In genomic region chr4:8308856-8309771, GRCh38 we compare ENCODE assay signal across 16 cellular contexts. TPM values are rescaled to one million over a fixed set of nuclear protein-coding genes. Genes with fewer than 3 reads are reported as not detected.
DNase-seq lines count a peak whose midpoint lies in the region; ATAC-seq and TF ChIP-seq lines count a peak whose summit lies in the region.
"Had no signal": no experiment of that assay in that cellular context is flagged by ENCODE, and none has a peak within 500 bp of the region (broad histone marks: within the 10 kb centered on the region; RNA-seq: fewer than 3 reads in every experiment).

No MANE protein-coding gene starts in this region.

- H3K27me3 ChIP-seq in lower lobe of right lung (ENCODE audit: low read depth) = no peaks in the 10 kb centered on the region
- no peaks in the 10 kb centered on the region for H3K27me3 ChIP-seq in upper lobe of left lung

- 67 to 76% methylated on average over 9 to 24 of the region's 24 CpGs for WGBS in upper lobe of left lung, 2 donors

- ATAC-seq in lower lobe of right lung = peak; percentile 37 to 45
- peak; percentile 24 to 69 for ATAC-seq in upper lobe of left lung (ENCODE audit: low FRiP score in 2 of 2)
- no peak for ATAC-seq in stimulated activated naive CD8-positive, alpha-beta T cell treated with anti-CD3 and anti-CD28 coated beads, Interleukin-15, Interleukin-2, amounts not matched to agents 100 U/mL and 50 U/mL, for 24 hours
- ATAC-seq: activated CD4-positive, alpha-beta T cell treated with anti-CD3 and anti-CD28 coated beads for 36 hours; PC-3 had no signal

- H3K36me3 ChIP-seq in lower lobe of right lung (no peaks in the 10 kb centered on the region), upper lobe of left lung (no peaks in the 10 kb centered on the region)

- H3K27ac ChIP-seq in lower lobe of right lung (no peak overlapping the region), upper lobe of left lung (peak overlapping the region in 1 of 4 donors; percentile 39)
- H3K27ac ChIP-seq: 22Rv1 had no signal

- DNase-seq in DMS 273 (lab: John Stamatoyannopoulos, UW; ENCODE audit: unreplicated experiment) (peak; percentile 53), DMS 273 treated with DMSO at 0.1 percent for 48 hours (lab: John Stamatoyannopoulos, UW) (no peak), fibroblast of the aortic adventitia (ENCODE audit: low read depth) (peak; percentile 45), lower lobe of right lung (peak; percentile 47), upper lobe of left lung (peak; percentile 25 to 88), NCI-H146 (lab: John Stamatoyannopoulos, UW) (no peak), Ammon's horn (ENCODE audit: low spot score) (no peak)
- no peak for DNase-seq in stimulated activated naive CD8-positive, alpha-beta T cell treated with anti-CD3 and anti-CD28 coated beads, Interleukin-15, Interleukin-2, amounts not matched to agents 100 U/mL and 50 U/mL, for 24 hours
- DNase-seq: activated CD4-positive, alpha-beta T cell treated with anti-CD3 and anti-CD28 coated beads for 36 hours; MV-4-11; NCI-H345; PC-3; retina had no signal

- TF ChIP-seq EP300 in upper lobe of left lung (IDR thresholded peaks at IDR 0.05) = no peak

- no peak for TF ChIP-seq POLR2A in upper lobe of left lung (IDR thresholded peaks at IDR 0.05)

- H3K4me1 ChIP-seq in lower lobe of right lung (peaks cover 8% of the 10 kb centered on the region), upper lobe of left lung (peaks cover 0 to 6% (median 2%) of the 10 kb centered on the region in 4 donors)
- H3K4me1 ChIP-seq: Caco-2 had no signal

- no peak overlapping the region for H3K4me3 ChIP-seq in fibroblast of the aortic adventitia (ENCODE audit: low read depth, low read length)
- no peak overlapping the region for H3K4me3 ChIP-seq in lower lobe of right lung
- H3K4me3 ChIP-seq in upper lobe of left lung = no peak overlapping the region

- H3K9me3 ChIP-seq in lower lobe of right lung = peaks cover 5% of the 10 kb centered on the region
- no peaks in the 10 kb centered on the region for H3K9me3 ChIP-seq in upper lobe of left lung
- H3K9me3 ChIP-seq: Caco-2 had no signal

- TF ChIP-seq CTCF in fibroblast of the aortic adventitia (IDR thresholded peaks at IDR 0.05; ENCODE audit: insufficient read depth, low read length) (peak; percentile 26), lower lobe of right lung (IDR thresholded peaks at IDR 0.05) (no peak), upper lobe of left lung (IDR thresholded peaks at IDR 0.05) (peak in 1 of 6 experiments; percentile 11)

- intact Hi-C loops in lower lobe of right lung (cut with DNase I) = no loop called here

RNA-seq across cellular contexts. Expression of gene HTRA3, which starts 39.6 kb away (rescaled TPM):
- total RNA-seq in fibroblast of the aortic adventitia (ENCODE audit: low replicate concordance) = 7.6 and 9.6 TPM in 2 replicates
- total RNA-seq in lower lobe of right lung = 15.5 TPM
- 10 to 100 TPM in 5 of 6 donors, 1 to 10 TPM in 1; 5.2 to 51.1 (median 19.7) TPM for total RNA-seq in upper lobe of left lung
- total RNA-seq: activated CD4-positive, alpha-beta T cell treated with anti-CD3 and anti-CD28 coated beads for 36 hours; T-helper 1 cell treated with Interleukin-12 subunit alpha and Interleukin-12 subunit beta and Interleukin-4 antibody, amounts not matched to agents 30 ng/mL and 1 ng/mL, for 36 hours had no signal

Comparison
In these comparisons a context has a peak if more than half of its experiments do, and no peak if none do; other contexts are left out.
1. DNase-seq: peak in DMS 273 (single experiment), fibroblast of the aortic adventitia (single experiment), lower lobe of right lung (single experiment) and upper lobe of left lung (2 of 2); none in DMS 273 treated with DMSO at 0.1 percent for 48 hours (single experiment), NCI-H146 (single experiment), Ammon's horn (single experiment) and stimulated activated naive CD8-positive, alpha-beta T cell treated with anti-CD3 and anti-CD28 coated beads, Interleukin-15, Interleukin-2, amounts not matched to agents 100 U/mL and 50 U/mL, for 24 hours (single experiment).